15 cellular contexts compared by ENCODE assay signal in the genomic region with DNA sequence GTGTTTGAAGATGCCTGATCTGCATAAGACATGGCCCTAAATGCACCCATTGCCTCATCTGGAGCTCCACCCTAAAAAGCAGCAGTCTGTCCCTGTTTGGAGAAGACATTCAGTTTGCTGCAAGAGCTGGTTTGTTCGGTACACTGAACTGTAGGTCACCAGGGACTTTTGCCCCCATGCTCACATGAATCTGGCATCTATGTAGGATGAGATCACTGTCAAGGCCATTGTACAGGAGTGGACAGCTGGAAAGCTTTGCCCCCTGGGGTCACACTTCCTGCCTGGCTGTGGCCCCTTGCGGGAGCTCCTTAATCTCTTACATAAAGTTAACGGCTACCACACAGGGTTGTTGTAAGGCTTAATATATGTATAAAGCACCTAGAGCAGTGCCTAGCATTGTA.
A peak's percentile ranks its signal among the peaks of the same experiment; 100 is the strongest.
DNase-seq lines count a peak whose midpoint lies in the region; ATAC-seq and TF ChIP-seq lines count a peak whose summit lies in the region.
"Had no signal": no experiment of that assay in that cellular context is flagged by ENCODE, and none has a peak within 500 bp of the region (broad histone marks: within the 10 kb centered on the region; RNA-seq: fewer than 3 reads in every experiment).

No MANE protein-coding gene starts in this region.

- 45 to 51% methylated on average over 3 of the region's 3 CpGs for WGBS in heart right ventricle, 2 donors

- H3K27me3 Mint-ChIP-seq in activated CD4-positive, alpha-beta T cell treated with anti-CD3 and anti-CD28 coated beads, Interleukin-2, amount 10 ng/mL, durations not matched to agents 7 days and 5 days: no peaks in the 10 kb centered on the region

- peak; percentile 49 for DNase-seq in DMS 273 (lab: John Stamatoyannopoulos, UW; ENCODE audit: unreplicated experiment)
- no peak for DNase-seq in DMS 273 treated with DMSO at 0.1 percent for 48 hours (lab: John Stamatoyannopoulos, UW)
- peak; percentile 80 to 82 for DNase-seq in SJCRH30
- DNase-seq in heart right ventricle: no peak
- peak; percentile 42 for DNase-seq in renal cortical epithelial cell (ENCODE audit: low read depth)
- no peak for DNase-seq in T-helper 9 cell
- no peak for DNase-seq in activated CD4-positive, alpha-beta T cell treated with anti-CD3 and anti-CD28 coated beads, Interleukin-2, amount 10 ng/mL, durations not matched to agents 7 days and 5 days
- DNase-seq in NCI-H2029 treated with DMSO at 0.1 percent for 48 hours (lab: John Stamatoyannopoulos, UW): no peak
- DNase-seq: colonic mucosa, NCI-H1105, NCI-H526 treated with DMSO at 0.1 percent for 48 hours, SHP77, thyroid gland had no signal

- no peaks in the 10 kb centered on the region for H3K27me3 ChIP-seq in SJCRH30
- no peaks in the 10 kb centered on the region for H3K27me3 ChIP-seq in heart right ventricle
- H3K27me3 ChIP-seq: colonic mucosa, neutrophil, thyroid gland had no signal

- no peaks in the 10 kb centered on the region for H3K4me1 Mint-ChIP-seq in activated CD4-positive, alpha-beta T cell treated with anti-CD3 and anti-CD28 coated beads, Interleukin-2, amount 10 ng/mL, durations not matched to agents 7 days and 5 days

- no peak for TF ChIP-seq CTCF in heart right ventricle (IDR thresholded peaks at IDR 0.05)

- no peaks in the 10 kb centered on the region for H3K9me3 ChIP-seq in SJCRH30 (replicated peaks)
- no peaks in the 10 kb centered on the region for H3K9me3 ChIP-seq in heart right ventricle
- H3K9me3 ChIP-seq: colonic mucosa, neutrophil, thyroid gland had no signal

- peaks cover 14% of the 10 kb centered on the region for H3K4me1 ChIP-seq in SJCRH30
- H3K4me1 ChIP-seq in heart right ventricle: peaks cover 0 to 23% (median 17%) of the 10 kb centered on the region in 9 donors
- H3K4me1 ChIP-seq: colonic mucosa had no signal

- intact Hi-C loops in heart right ventricle (cut with DNase I): loop anchor here in 2 of 10 donors (10.0 kb wide), 2 partner anchors 638 to 648 kb away; no protein-coding TSS in a partner anchor

- ATAC-seq in heart right ventricle: peak in 6 of 8 donors; percentile 16 to 62 (median 39)

- H3K36me3 Mint-ChIP-seq in activated CD4-positive, alpha-beta T cell treated with anti-CD3 and anti-CD28 coated beads, Interleukin-2, amount 10 ng/mL, durations not matched to agents 7 days and 5 days (ENCODE audit: low read depth): peaks cover 9% of the 10 kb centered on the region

- no peak overlapping the region for H3K27ac Mint-ChIP-seq in activated CD4-positive, alpha-beta T cell treated with anti-CD3 and anti-CD28 coated beads, Interleukin-2, amount 10 ng/mL, durations not matched to agents 7 days and 5 days

- no peaks in the 10 kb centered on the region for H3K9me3 Mint-ChIP-seq in activated CD4-positive, alpha-beta T cell treated with anti-CD3 and anti-CD28 coated beads, Interleukin-2, amount 10 ng/mL, durations not matched to agents 7 days and 5 days

- H3K4me3 Mint-ChIP-seq in activated CD4-positive, alpha-beta T cell treated with anti-CD3 and anti-CD28 coated beads, Interleukin-2, amount 10 ng/mL, durations not matched to agents 7 days and 5 days: no peak overlapping the region

- POLR2A ChIA-PET in activated CD4-positive, alpha-beta T cell treated with anti-CD3 and anti-CD28 coated beads, Interleukin-2, amount 10 ng/mL, durations not matched to agents 7 days and 5 days (lab: Charles Lee): interaction anchor here (0.6 kb wide), 1 partner anchor 14 kb away, joined by 3 read pairs; no protein-coding TSS in a partner anchor

- H3K27ac ChIP-seq in SJCRH30 (peak overlapping the region; percentile 57), heart right ventricle (no peak overlapping the region)
- H3K27ac ChIP-seq: 22Rv1, colonic mucosa, neutrophil, thyroid gland had no signal

- H3K4me3 ChIP-seq in SJCRH30 (no peak overlapping the region), heart right ventricle (no peak overlapping the region)
- H3K4me3 ChIP-seq: colonic mucosa, thyroid gland had no signal

- H3K36me3 ChIP-seq in SJCRH30 (peaks cover 25% of the 10 kb centered on the region), heart right ventricle (peaks cover 0 to 34% (median 9%) of the 10 kb centered on the region in 9 donors)
- H3K36me3 ChIP-seq: colonic mucosa, neutrophil, thyroid gland had no signal

- CTCF ChIA-PET in activated CD4-positive, alpha-beta T cell treated with anti-CD3 and anti-CD28 coated beads, Interleukin-2, amount 10 ng/mL, durations not matched to agents 7 days and 5 days (lab: Charles Lee): no interaction called here

Comparison
In these comparisons a context has a peak if more than half of its experiments do, and no peak if none do; other contexts are left out.
1. DNase-seq: peak in DMS 273 (single experiment), SJCRH30 (2 of 2) and renal cortical epithelial cell (single experiment); none in DMS 273 treated with DMSO at 0.1 percent for 48 hours (single experiment), heart right ventricle (0 of 2), T-helper 9 cell (single experiment), activated CD4-positive, alpha-beta T cell treated with anti-CD3 and anti-CD28 coated beads, Interleukin-2, amount 10 ng/mL, durations not matched to agents 7 days and 5 days (single experiment) and NCI-H2029 treated with DMSO at 0.1 percent for 48 hours (single experiment).